Comparison of ENCODE assay signal across 18 cellular contexts in the genomic region with DNA sequence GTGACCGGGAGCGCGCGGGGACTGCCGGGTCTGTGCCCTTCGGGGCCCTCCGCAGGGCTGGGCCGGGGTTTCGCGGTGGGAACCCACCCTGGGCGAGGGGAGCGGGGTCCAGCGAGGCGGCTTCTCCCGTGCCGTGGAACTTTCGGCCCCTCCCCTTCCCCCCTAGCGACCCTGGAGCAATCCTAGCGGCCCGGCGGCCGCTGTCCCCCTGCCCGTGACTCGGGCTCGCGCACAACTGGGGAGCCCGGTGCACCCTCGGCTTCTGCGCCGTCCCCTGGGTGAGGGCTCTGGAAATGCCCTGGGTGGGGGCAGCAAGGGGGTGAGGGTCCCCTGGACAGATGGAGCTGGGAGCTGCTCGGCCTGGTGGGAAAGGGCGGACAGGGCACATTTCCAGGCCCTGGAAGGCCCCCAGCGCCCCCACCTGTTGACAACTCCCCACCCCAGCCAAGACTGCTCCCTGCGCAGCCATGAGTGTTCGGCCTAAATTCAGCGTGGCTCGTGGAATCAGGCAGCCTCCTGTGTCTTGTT. TPM values are rescaled to one million over a fixed set of nuclear protein-coding genes. Genes with fewer than 3 reads are reported as not detected.
DNase-seq lines count a peak whose midpoint lies in the region; ATAC-seq and TF ChIP-seq lines count a peak whose summit lies in the region.
"Had no signal": no experiment of that assay in that cellular context is flagged by ENCODE, and none has a peak within 500 bp of the region (broad histone marks: within the 10 kb centered on the region; RNA-seq: fewer than 3 reads in every experiment).

No MANE protein-coding gene starts in this region.

- peak overlapping the region; percentile 39 to 75; a peak in 4 of 5 replicates for H3K4me3 Mint-ChIP-seq in H9
- H3K4me3 Mint-ChIP-seq in activated T-helper 17 cell treated with anti-CD3 and anti-CD28 coated beads, Interleukin-2, amount 50 U/mL, for 72 hours, result peak overlapping the region; percentile 36
- H3K4me3 Mint-ChIP-seq: activated naive CD4-positive, alpha-beta T cell treated with anti-CD3 and anti-CD28 coated beads for 36 hours; CD4-positive, CD25-positive, alpha-beta regulatory T cell; HFFc6; stimulated activated naive CD8-positive, alpha-beta T cell treated with anti-CD3 and anti-CD28 coated beads, Interleukin-15, Interleukin-2, amounts not matched to agents 100 ng/mL and 50 ng/mL, for 24 hours had no signal

- H3K23ac ChIP-seq in H9 (ENCODE audit: insufficient read length, low read depth, low read length), result no peak overlapping the region

- H3K79me2 ChIP-seq in H9 (ENCODE audit: insufficient read depth, low read length), result no peaks in the 10 kb centered on the region
- H3K79me2 ChIP-seq: parathyroid adenoma had no signal

- no peak overlapping the region for H3K27ac Mint-ChIP-seq in H9
- H3K27ac Mint-ChIP-seq in activated T-helper 17 cell treated with anti-CD3 and anti-CD28 coated beads, Interleukin-2, amount 50 U/mL, for 72 hours, result no peak overlapping the region
- H3K27ac Mint-ChIP-seq: activated naive CD4-positive, alpha-beta T cell treated with anti-CD3 and anti-CD28 coated beads for 36 hours; CD4-positive, CD25-positive, alpha-beta regulatory T cell; HFFc6; stimulated activated naive CD8-positive, alpha-beta T cell treated with anti-CD3 and anti-CD28 coated beads, Interleukin-15, Interleukin-2, amounts not matched to agents 100 ng/mL and 50 ng/mL, for 24 hours had no signal

- no peaks in the 10 kb centered on the region for H3K79me1 ChIP-seq in H9 (ENCODE audit: insufficient read depth, low read depth, low read length, poor library complexity, severe bottlenecking)

- H3K27ac ChIP-seq in H9 (ENCODE audit: insufficient read length, low read depth, low read length), result no peak overlapping the region
- no peak overlapping the region for H3K27ac ChIP-seq in iPS DF 6.9 (ENCODE audit: low read length)
- no peak overlapping the region for H3K27ac ChIP-seq in gastrocnemius medialis
- H3K27ac ChIP-seq: dorsolateral prefrontal cortex, KMS-11, parathyroid adenoma had no signal

- no CpG with 5 or more reads among the region's 37 CpGs for WGBS in H9 (ENCODE audit: extremely low coverage, insufficient read length, low lambda C conversion rate)
- no CpG with 5 or more reads among the region's 37 CpGs for WGBS in iPS DF 6.9 (ENCODE audit: insufficient coverage, insufficient read length)

- H4K20me1 ChIP-seq in H9 (ENCODE audit: control insufficient read depth, insufficient read depth, insufficient read length), result no peaks in the 10 kb centered on the region

- no peak overlapping the region for H4K91ac ChIP-seq in H9 (ENCODE audit: insufficient read length, low read depth, low read length)

- H3K9me3 Mint-ChIP-seq in H9, result peaks cover 5 to 8% of the 10 kb centered on the region in 2 experiments; a peak in 4 of 5 replicates
- H3K9me3 Mint-ChIP-seq in activated T-helper 17 cell treated with anti-CD3 and anti-CD28 coated beads, Interleukin-2, amount 50 U/mL, for 72 hours, result no peaks in the 10 kb centered on the region
- H3K9me3 Mint-ChIP-seq: activated naive CD4-positive, alpha-beta T cell treated with anti-CD3 and anti-CD28 coated beads for 36 hours; CD4-positive, CD25-positive, alpha-beta regulatory T cell; HFFc6; stimulated activated naive CD8-positive, alpha-beta T cell treated with anti-CD3 and anti-CD28 coated beads, Interleukin-15, Interleukin-2, amounts not matched to agents 100 ng/mL and 50 ng/mL, for 24 hours had no signal

- no peak overlapping the region for H2BK15ac ChIP-seq in H9 (ENCODE audit: low read depth, low read length)

- H3K4me3 ChIP-seq in iPS DF 6.9 (ENCODE audit: low read length) (peak overlapping the region; percentile 33; the same call in 1 of the 2 replicates), gastrocnemius medialis (peak overlapping the region; percentile 33 to 57 (median 42))

- no peaks in the 10 kb centered on the region for H3K9me3 ChIP-seq in H9 (ENCODE audit: control insufficient read depth, low read depth, low read length)
- H3K9me3 ChIP-seq in iPS DF 6.9 (ENCODE audit: control insufficient read depth, insufficient read depth, low read length), result no peaks in the 10 kb centered on the region
- no peaks in the 10 kb centered on the region for H3K9me3 ChIP-seq in gastrocnemius medialis

- H3K36me3 Mint-ChIP-seq in H9 (ENCODE audit: insufficient read depth in 1 of 3, low read depth in 3 of 3), result peaks cover 0 to 4% (median 3%) of the 10 kb centered on the region in 3 experiments; a peak in 2 of 7 replicates
- H3K36me3 Mint-ChIP-seq in activated T-helper 17 cell treated with anti-CD3 and anti-CD28 coated beads, Interleukin-2, amount 50 U/mL, for 72 hours (ENCODE audit: low read depth), result no peaks in the 10 kb centered on the region
- H3K36me3 Mint-ChIP-seq: CD4-positive, CD25-positive, alpha-beta regulatory T cell had no signal

- no peak overlapping the region for H3T11ph ChIP-seq in H9 (ENCODE audit: low read length)

- no peak overlapping the region for H3K9ac ChIP-seq in H9 (ENCODE audit: extremely low read depth, insufficient read length, low read length)
- H3K9ac ChIP-seq: KMS-11, parathyroid adenoma had no signal

- in situ Hi-C loops in gastrocnemius medialis (cut with MboI; ENCODE audit: low sequenced_read_pairs in 4 of 4), result loop anchor here in 1 of 4 donors (25.0 kb wide), 1 partner anchor 390 kb away; the partner anchor contains the start of gene TBCD

- H3K4me1 ChIP-seq in H9 (ENCODE audit: insufficient read depth, low read length) (no peaks in the 10 kb centered on the region; the same call in 1 of the 2 replicates), iPS DF 6.9 (ENCODE audit: control insufficient read depth, insufficient read depth, low read length) (peaks cover 1% of the 10 kb centered on the region; the same call in 1 of the 2 replicates), gastrocnemius medialis (peaks cover 11 to 17% of the 10 kb centered on the region in 2 donors)

- no peak overlapping the region for H3K56ac ChIP-seq in H9 (ENCODE audit: insufficient read length, low read depth, low read length)

- H4K8ac ChIP-seq in H9 (replicated peaks; ENCODE audit: insufficient read length, low read depth, low read length), result no peak overlapping the region

- no peak overlapping the region for H4K5ac ChIP-seq in H9 (ENCODE audit: insufficient read length, low read depth, low read length)

- intact Hi-C loops in gastrocnemius medialis (cut with DNase I; ENCODE audit: low total_unique reads), result no loop called here

- no peak for ATAC-seq in activated T-helper 17 cell treated with anti-CD3 and anti-CD28 coated beads, Interleukin-2, amount 50 U/mL, for 72 hours (replicated peaks)
- ATAC-seq in gastrocnemius medialis (peak in 1 of 2 donors; percentile 21), HG03108 (IDR thresholded peaks at IDR 0.05; ENCODE audit: unreplicated experiment) (no peak)

- H3K14ac ChIP-seq in H9 (ENCODE audit: insufficient read depth, low read length), result no peak overlapping the region; the same call in 1 of the 2 replicates

- no peak overlapping the region for H2BK12ac ChIP-seq in H9 (ENCODE audit: insufficient read length, low read depth, low read length)

- H2AK5ac ChIP-seq in H9 (ENCODE audit: insufficient read length, low read length), result no peak overlapping the region

- H3K4me1 Mint-ChIP-seq in H9, result peaks cover 7 to 14% of the 10 kb centered on the region in 2 experiments
- no peaks in the 10 kb centered on the region for H3K4me1 Mint-ChIP-seq in activated T-helper 17 cell treated with anti-CD3 and anti-CD28 coated beads, Interleukin-2, amount 50 U/mL, for 72 hours

- no peak overlapping the region for H2BK20ac ChIP-seq in H9 (ENCODE audit: low read depth, low read length, poor library complexity, severe bottlenecking)

- H3K27me3 ChIP-seq in H9 (ENCODE audit: insufficient read depth, low read length), result peaks cover 14% of the 10 kb centered on the region
- H3K27me3 ChIP-seq in iPS DF 6.9 (ENCODE audit: control insufficient read depth, insufficient read depth, low read length), result peaks cover 17% of the 10 kb centered on the region
- peaks cover 37 to 53% (median 38%) of the 10 kb centered on the region in 3 donors for H3K27me3 ChIP-seq in gastrocnemius medialis

- no peak overlapping the region for H2BK120ac ChIP-seq in H9 (ENCODE audit: low read depth, low read length, poor library complexity, severe bottlenecking)

- H3K23me2 ChIP-seq in H9 (ENCODE audit: insufficient read length, low read depth, low read length, poor library complexity, severe bottlenecking), result peaks cover 7% of the 10 kb centered on the region

- H3K18ac ChIP-seq in H9 (ENCODE audit: insufficient read length, low read depth, low read length), result no peak overlapping the region

- no peak overlapping the region for H2AFZ ChIP-seq in H9 (ENCODE audit: low read length)
- H2AFZ ChIP-seq: parathyroid adenoma had no signal

- TF ChIP-seq POLR2A in gastrocnemius medialis (IDR thresholded peaks at IDR 0.05), result no peak

- TF ChIP-seq CTCF in H9 (conservative IDR thresholded peaks at IDR 0.05) (no peak), gastrocnemius medialis (IDR thresholded peaks at IDR 0.05 in 4 of 5, conservative IDR thresholded peaks at IDR 0.05 in 1 of 5) (no peak)

- no peak overlapping the region for H2BK5ac ChIP-seq in H9 (ENCODE audit: insufficient read length, low read length)

- no peak overlapping the region for H3K4ac ChIP-seq in H9 (ENCODE audit: low read depth, low read length)

- peaks cover 47% of the 10 kb centered on the region for H3K27me3 Mint-ChIP-seq in H9 (ENCODE audit: low read depth)
- H3K27me3 Mint-ChIP-seq in activated T-helper 17 cell treated with anti-CD3 and anti-CD28 coated beads, Interleukin-2, amount 50 U/mL, for 72 hours, result peaks cover 31% of the 10 kb centered on the region

- peak overlapping the region; percentile 28 for H3K4me2 ChIP-seq in H9 (ENCODE audit: insufficient read depth, insufficient read length, low read length)
- H3K4me2 ChIP-seq: KMS-11 had no signal

- DNase-seq in H9 (no peak), iPS DF 6.9 (ENCODE audit: low read depth, low spot score) (no peak), gastrocnemius medialis (no peak), OCI-M1 (lab: John Stamatoyannopoulos, UW) (no peak)
- no peak for DNase-seq in central memory CD4-positive, alpha-beta T cell
- DNase-seq: activated CD4-positive, CD25-positive, alpha-beta regulatory T cell treated with anti-CD3 and anti-CD28 coated beads, Interleukin-2, amount 50 U/mL, for 72 hours; activated naive CD4-positive, alpha-beta T cell treated with anti-CD3 and anti-CD28 coated beads for 36 hours; CD4-positive, CD25-positive, alpha-beta regulatory T cell; dorsolateral prefrontal cortex; HFFc6; NCI-H187 treated with DMSO at 0.1 percent for 48 hours had no signal

- H3K36me3 ChIP-seq in iPS DF 6.9 (ENCODE audit: control insufficient read depth, insufficient read depth, low read length), result no peaks in the 10 kb centered on the region
- no peaks in the 10 kb centered on the region for H3K36me3 ChIP-seq in gastrocnemius medialis

RNA-seq across cellular contexts. Expression of gene UTS2R, which starts 0.6 kb away (rescaled TPM):
- total RNA-seq in H9 (2021), result 0.75 and 0.94 TPM in 2 replicates
- total RNA-seq in activated T-helper 17 cell treated with anti-CD3 and anti-CD28 coated beads, Interleukin-2, amount 50 U/mL, for 72 hours, result under 1 TPM in 1 of 2 donors, not detected in 1; 0.45 TPM
- not detected for total RNA-seq in gastrocnemius medialis
- total RNA-seq: activated naive CD4-positive, alpha-beta T cell treated with anti-CD3 and anti-CD28 coated beads for 36 hours; CD4-positive, CD25-positive, alpha-beta regulatory T cell; fibroblast of villous mesenchyme; HFFc6; lower leg skin had no signal

RNA-seq across cellular contexts. Expression of gene TEX19, which starts 13.1 kb away (rescaled TPM):
- total RNA-seq in H9 (2021) (1.4 and 1.5 TPM in 2 replicates), gastrocnemius medialis (under 1 TPM in 1 of 4 donors, not detected in 3; 0.40 TPM)
- total RNA-seq in activated T-helper 17 cell treated with anti-CD3 and anti-CD28 coated beads, Interleukin-2, amount 50 U/mL, for 72 hours, result under 1 TPM in 1 of 2 donors, not detected in 1; 0.28 TPM
- total RNA-seq: CD4-positive, CD25-positive, alpha-beta regulatory T cell; dorsolateral prefrontal cortex; fibroblast of villous mesenchyme; lower leg skin had no signal

RNA-seq across cellular contexts. Expression of gene SECTM1, which starts 38.6 kb away (rescaled TPM):
- total RNA-seq in H9 (2021), result 0.28 and 0.70 TPM in 2 replicates
- 10 to 100 TPM; 16.4 to 22.3 TPM for total RNA-seq in activated T-helper 17 cell treated with anti-CD3 and anti-CD28 coated beads, Interleukin-2, amount 50 U/mL, for 72 hours
- total RNA-seq in gastrocnemius medialis, result 1 to 10 TPM; 3.3 to 9.5 (median 5.6) TPM

RNA-seq across cellular contexts. Expression of gene HEXD, which starts 46.0 kb away (rescaled TPM):
- total RNA-seq in H9 (2021) (23.2 and 24.1 TPM in 2 replicates), gastrocnemius medialis (10 to 100 TPM; 15.5 to 35.1 (median 22.5) TPM)
- 10 to 100 TPM; 25.1 to 31.9 TPM for total RNA-seq in activated T-helper 17 cell treated with anti-CD3 and anti-CD28 coated beads, Interleukin-2, amount 50 U/mL, for 72 hours

RNA-seq across cellular contexts. Expression of gene OGFOD3, which starts 46.3 kb away (rescaled TPM):
- total RNA-seq in H9 (2021), result 25.4 and 27.8 TPM in 2 replicates
- total RNA-seq in activated T-helper 17 cell treated with anti-CD3 and anti-CD28 coated beads, Interleukin-2, amount 50 U/mL, for 72 hours, result 10 to 100 TPM; 16.2 to 20.7 TPM
- total RNA-seq in gastrocnemius medialis, result 10 to 100 TPM; 25.8 to 72.1 (median 27.7) TPM
